Comparison of ENCODE assay signal across 1 cellular context in genomic region chr14:102823546-102823945, GRCh38.
TF ChIP-seq lines count a peak whose summit lies in the region.

No MANE protein-coding gene starts in this region.

TF ChIP-seq in SK-N-SH, 30 proteins besides CTCF, POLR2A, EP300 and RAD21:
- TF ChIP-seq NFIC (IDR thresholded peaks at IDR 0.05; ENCODE audit: borderline replicate concordance) = no peak
- TF ChIP-seq USF2 (IDR thresholded peaks at IDR 0.05; ENCODE audit: borderline replicate concordance, low read depth, low read length) = no peak
- no peak for TF ChIP-seq PBX3 (IDR thresholded peaks at IDR 0.05)
- no peak for TF ChIP-seq FOXM1 (IDR thresholded peaks at IDR 0.05; ENCODE audit: low read depth)
- TF ChIP-seq REST (IDR thresholded peaks at IDR 0.05; ENCODE audit: low read depth, low read length) = no peak
- TF ChIP-seq IRF3 (IDR thresholded peaks at IDR 0.05; ENCODE audit: low read depth, low read length) = no peak
- TF ChIP-seq FOXJ3 (CRISPR knock-in tag; IDR thresholded peaks at IDR 0.05) = no peak
- no peak for TF ChIP-seq GABPA (IDR thresholded peaks at IDR 0.05; ENCODE audit: low read depth)
- TF ChIP-seq RXRA (IDR thresholded peaks at IDR 0.05; ENCODE audit: borderline replicate concordance, low read depth) = no peak
- TF ChIP-seq MAX (IDR thresholded peaks at IDR 0.05; ENCODE audit: low read depth) = no peak
- no peak for TF ChIP-seq TEAD4 (IDR thresholded peaks at IDR 0.05; ENCODE audit: borderline replicate concordance, insufficient read depth)
- TF ChIP-seq TCF12 (IDR thresholded peaks at IDR 0.05) = no peak
- TF ChIP-seq EZH2phosphoT487 (IDR thresholded peaks at IDR 0.05; ENCODE audit: borderline replicate concordance, low read depth) = no peak
- TF ChIP-seq RCOR1 (IDR thresholded peaks at IDR 0.05; ENCODE audit: low read length) = no peak
- TF ChIP-seq ZBTB33 (IDR thresholded peaks at IDR 0.05; ENCODE audit: borderline replicate concordance, low read depth) = no peak
